In the genomic region with DNA sequence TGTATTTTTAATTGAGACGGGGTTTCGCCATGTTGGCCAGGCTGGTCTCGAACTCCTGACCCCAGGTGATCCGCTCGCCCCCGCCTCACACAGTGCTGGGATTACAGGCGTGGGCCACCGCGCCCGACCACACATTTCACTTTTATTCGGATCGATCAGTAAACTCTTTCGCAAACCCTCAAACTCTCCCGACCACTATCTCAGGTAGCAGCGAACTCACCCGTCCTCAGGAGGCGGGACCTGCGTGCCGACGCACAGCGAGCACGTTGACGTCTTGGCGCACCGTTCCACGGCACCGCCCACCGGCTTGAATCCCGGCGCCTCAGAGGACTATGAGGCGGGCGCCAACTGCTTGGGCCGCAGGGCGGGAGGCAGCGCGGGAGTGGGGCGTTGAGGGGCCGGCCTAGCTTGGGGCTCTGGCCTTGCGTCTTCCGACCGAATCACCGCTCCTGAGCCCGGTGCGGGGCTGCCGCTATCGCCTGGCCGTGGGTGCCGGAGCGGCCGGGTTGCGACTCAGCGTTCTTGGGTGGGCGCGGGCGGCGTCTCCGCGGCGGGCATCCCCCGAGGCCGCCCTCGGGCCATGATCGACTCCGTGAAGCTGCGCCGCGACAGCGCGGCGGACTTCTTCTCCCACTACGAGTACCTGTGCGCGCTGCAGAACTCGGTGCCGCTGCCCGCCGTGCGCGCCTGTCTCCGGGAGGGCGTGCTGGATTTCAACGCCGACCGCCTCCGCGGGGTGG, we compare ENCODE assay signal across 8 cellular contexts. TPM values are rescaled to one million over a fixed set of nuclear protein-coding genes. Genes with fewer than 3 reads are reported as not detected.
DNase-seq lines count a peak whose midpoint lies in the region; ATAC-seq, FAIRE-seq and TF ChIP-seq lines count a peak whose summit lies in the region.

A gene with protein sequence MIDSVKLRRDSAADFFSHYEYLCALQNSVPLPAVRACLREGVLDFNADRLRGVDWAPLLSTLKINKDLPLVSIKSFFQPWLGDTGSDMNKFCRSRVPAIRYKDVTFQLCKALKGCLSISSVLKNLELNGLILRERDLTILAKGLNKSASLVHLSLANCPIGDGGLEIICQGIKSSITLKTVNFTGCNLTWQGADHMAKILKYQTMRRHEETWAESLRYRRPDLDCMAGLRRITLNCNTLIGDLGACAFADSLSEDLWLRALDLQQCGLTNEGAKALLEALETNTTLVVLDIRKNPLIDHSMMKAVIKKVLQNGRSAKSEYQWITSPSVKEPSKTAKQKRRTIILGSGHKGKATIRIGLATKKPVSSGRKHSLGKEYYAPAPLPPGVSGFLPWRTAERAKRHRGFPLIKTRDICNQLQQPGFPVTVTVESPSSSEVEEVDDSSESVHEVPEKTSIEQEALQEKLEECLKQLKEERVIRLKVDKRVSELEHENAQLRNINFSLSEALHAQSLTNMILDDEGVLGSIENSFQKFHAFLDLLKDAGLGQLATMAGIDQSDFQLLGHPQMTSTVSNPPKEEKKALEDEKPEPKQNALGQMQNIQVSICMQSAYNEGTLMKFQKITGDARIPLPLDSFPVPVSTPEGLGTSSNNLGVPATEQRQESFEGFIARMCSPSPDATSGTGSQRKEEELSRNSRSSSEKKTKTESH (plus strand): TSS at position 305 of the 740 bp plus-strand sequence. CDS start 276 bp downstream, at position 581.

- H3K4me1 ChIP-seq in adrenal gland (replicated peaks in 1 of 2): peaks cover 7 to 12% of the 10 kb centered on the region in 2 donors
- peaks cover 0 to 20% (median 2%) of the 10 kb centered on the region in 12 donors for H3K4me1 ChIP-seq in heart left ventricle

- intact Hi-C loops in adrenal gland (cut with DNase I) (no loop called here), heart left ventricle (cut with DNase I) (loop anchor here in 1 of 10 donors (10.0 kb wide), 1 partner anchor 1061 kb away; the partner anchor contains the start of gene VPS13A)

- peak within 1 kb of the TSS; percentile 64 to 97 (median 84) for H3K4me3 ChIP-seq in adrenal gland
- H3K4me3 ChIP-seq in heart left ventricle: peak within 1 kb of the TSS; percentile 65 to 97 (median 76)

- H3K27ac ChIP-seq in adrenal gland (peak within 1 kb of the TSS in 4 of 5 donors; percentile 57 to 94 (median 75)), heart left ventricle (peak within 1 kb of the TSS in 11 of 12 donors; percentile 31 to 89 (median 66))

- peak within 1 kb of the TSS; percentile 97 for H3K27ac Mint-ChIP-seq in type B pancreatic cell

- no peaks in the 10 kb centered on the region for H3K36me3 ChIP-seq in adrenal gland (replicated peaks in 1 of 2)
- peaks cover 0 to 12% (median 7%) of the 10 kb centered on the region in 9 donors for H3K36me3 ChIP-seq in heart left ventricle

- no peaks in the 10 kb centered on the region for H3K27me3 Mint-ChIP-seq in type B pancreatic cell

- H3K36me3 Mint-ChIP-seq in type B pancreatic cell: peaks cover 6% of the 10 kb centered on the region

- peaks cover 27% of the 10 kb centered on the region for H3K4me1 Mint-ChIP-seq in type B pancreatic cell (ENCODE audit: unreplicated experiment)

- WGBS in adrenal gland, 4 donors: 0 to 1% (median 0%) methylated on average over 20 to 86 of the region's 86 CpGs
- WGBS in heart left ventricle, 4 donors: 0 to 1% (median 0%) methylated on average over 33 to 86 of the region's 86 CpGs

- DNase-seq in GM12892 (ENCODE audit: insufficient read length) (peak; percentile 86), NCI-H1417 (lab: John Stamatoyannopoulos, UW) (peak; percentile 89 to 98 (median 98)), T-helper 1 cell (peak; percentile 63 to 92 (median 77)), adrenal gland (peak; percentile 89 to 96 (median 93)), heart left ventricle (peak; percentile 91 to 95 (median 94)), pons (ENCODE audit: low spot score) (peak; percentile 85), type B pancreatic cell (ENCODE audit: extremely low spot score, unreplicated experiment) (peak; percentile 93)

- H3K9me3 ChIP-seq in adrenal gland (replicated peaks in 1 of 3) (no peaks in the 10 kb centered on the region), heart left ventricle (no peaks in the 10 kb centered on the region)

- ATAC-seq in HG02763 (IDR thresholded peaks at IDR 0.05; ENCODE audit: unreplicated experiment) (peak; percentile 99), heart left ventricle (peak; percentile 93 to 100 (median 100))

- no peak within 1 kb of the TSS for H3K4me3 Mint-ChIP-seq in type B pancreatic cell

- peak; percentile 85 for TF ChIP-seq POLR2A in GM12892 (IDR thresholded peaks at IDR 0.05; ENCODE audit: low read depth, low read length)
- TF ChIP-seq POLR2A in adrenal gland (IDR thresholded peaks at IDR 0.05): peak; percentile 41 to 81
- TF ChIP-seq POLR2A in heart left ventricle (IDR thresholded peaks at IDR 0.05): peak in 1 of 2 donors; percentile 64

- no peaks in the 10 kb centered on the region for H3K27me3 ChIP-seq in adrenal gland
- no peaks in the 10 kb centered on the region for H3K27me3 ChIP-seq in heart left ventricle

- H3K9me3 Mint-ChIP-seq in type B pancreatic cell: no peaks in the 10 kb centered on the region

- TF ChIP-seq CTCF in adrenal gland (IDR thresholded peaks at IDR 0.05): no peak
- TF ChIP-seq CTCF in heart left ventricle (IDR thresholded peaks at IDR 0.05): no peak
- no peak for TF ChIP-seq CTCF in type B pancreatic cell (conservative IDR thresholded peaks at IDR 0.05)

- peak; percentile 99 for FAIRE-seq in GM12892 (lab: Jason Lieb, UNC)

RNA-seq across cellular contexts. Expression of the gene that starts here (rescaled TPM):
- 19.9 TPM for polyA plus RNA-seq in GM12892 (2012; ENCODE audit: missing spikeins)
- total RNA-seq in adrenal gland (10 to 100 TPM in 5 of 8 donors, 1 to 10 TPM in 3; 8.4 to 18.5 (median 11.1) TPM), heart left ventricle (1 to 10 TPM; 1.9 to 8.2 (median 3.4) TPM), type B pancreatic cell (ENCODE audit: low replicate concordance) (22.7 and 44.8 TPM in 2 replicates)
- polyA plus RNA-seq in adrenal gland (1 to 10 TPM; 5.5 to 9.0 (median 6.5) TPM), heart left ventricle (1 to 10 TPM; 1.1 to 3.3 TPM)

Comparison
In these comparisons a context has a peak if more than half of its experiments do, and no peak if none do; other contexts are left out.
1. Peak in every context shown above with its lines: DNase-seq, ATAC-seq, H3K4me3 ChIP-seq and H3K27ac ChIP-seq.